In the genomic region with DNA sequence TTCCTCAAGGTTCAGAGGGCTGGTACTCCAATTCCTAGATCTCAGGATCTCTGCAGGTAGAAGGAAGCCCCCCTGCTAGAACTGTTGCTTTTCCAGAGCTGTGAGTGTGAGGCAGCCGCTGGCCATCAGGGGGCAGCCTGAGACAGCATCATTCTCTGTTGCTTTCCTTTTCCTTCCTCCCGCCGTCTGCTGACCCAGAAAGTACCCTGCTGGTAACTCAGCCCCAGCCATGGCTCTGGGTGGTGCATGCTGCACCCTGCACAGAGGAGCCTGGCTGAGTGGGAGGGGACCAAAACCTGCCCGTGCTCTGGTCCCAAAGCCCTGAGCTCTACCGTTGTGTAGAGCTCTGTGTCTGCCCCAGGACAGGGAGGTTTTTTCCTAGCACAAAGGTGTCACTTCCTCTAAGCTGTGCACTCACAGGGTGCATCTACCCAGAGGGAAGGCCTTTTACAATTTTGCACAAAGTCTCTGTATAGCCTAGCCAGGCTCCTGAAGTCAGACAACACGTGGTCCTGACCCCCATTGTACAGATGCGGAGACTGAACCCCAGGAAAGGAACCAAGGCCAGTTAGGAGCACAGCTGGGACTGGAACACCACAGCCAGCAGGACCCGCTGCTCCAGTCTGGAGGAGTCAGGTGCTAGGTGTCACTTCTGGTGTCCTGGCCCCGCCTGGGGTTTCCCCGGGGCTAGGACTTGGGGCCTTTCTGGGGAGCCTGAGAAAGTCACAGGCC, we compare ENCODE assay signal across 8 cellular contexts. TPM values are rescaled to one million over a fixed set of nuclear protein-coding genes. Genes with fewer than 3 reads are reported as not detected.
A peak's percentile ranks its signal among the peaks of the same experiment; 100 is the strongest.
DNase-seq lines count a peak whose midpoint lies in the region; ATAC-seq lines count a peak whose summit lies in the region.

No MANE protein-coding gene starts in this region.

- CTCF ChIA-PET in activated CD8-positive, alpha-beta memory T cell treated with anti-CD3 and anti-CD28 coated beads, Interleukin-2, amount 10 ng/mL, durations not matched to agents 7 days and 5 days (lab: Charles Lee), result interaction anchor here (0.6 to 10.9 kb wide), 51 partner anchors 9 to 542 kb away, joined by 3 to 259 read pairs (median 4); a partner anchor contains a TSS

- H3K9me3 Mint-ChIP-seq in activated CD8-positive, alpha-beta memory T cell treated with anti-CD3 and anti-CD28 coated beads, Interleukin-2, amount 10 ng/mL, durations not matched to agents 7 days and 5 days (ENCODE audit: low read depth), result no peaks in the 10 kb centered on the region
- H3K9me3 Mint-ChIP-seq in effector memory CD8-positive, alpha-beta T cell, result no peaks in the 10 kb centered on the region

- peak overlapping the region; percentile 43 for H3K4me3 Mint-ChIP-seq in activated CD8-positive, alpha-beta memory T cell treated with anti-CD3 and anti-CD28 coated beads, Interleukin-2, amount 10 ng/mL, durations not matched to agents 7 days and 5 days
- H3K4me3 Mint-ChIP-seq in effector memory CD8-positive, alpha-beta T cell, result peak overlapping the region; percentile 82 to 84

- peak overlapping the region; percentile 89 for H3K27ac Mint-ChIP-seq in activated CD8-positive, alpha-beta memory T cell treated with anti-CD3 and anti-CD28 coated beads, Interleukin-2, amount 10 ng/mL, durations not matched to agents 7 days and 5 days
- H3K27ac Mint-ChIP-seq in effector memory CD8-positive, alpha-beta T cell, result peak overlapping the region; percentile 54 to 76

- no peaks in the 10 kb centered on the region for H3K36me3 Mint-ChIP-seq in activated CD8-positive, alpha-beta memory T cell treated with anti-CD3 and anti-CD28 coated beads, Interleukin-2, amount 10 ng/mL, durations not matched to agents 7 days and 5 days
- peaks cover 4% of the 10 kb centered on the region for H3K36me3 Mint-ChIP-seq in effector memory CD8-positive, alpha-beta T cell (ENCODE audit: insufficient read depth)

- DNase-seq in GDM1 (lab: John Stamatoyannopoulos, UW) (peak; percentile 45), HuH-7 (ENCODE audit: low spot score) (peak; percentile 85), NOMO-1 treated with dmso at 0.1 percent for 144 hours (lab: John Stamatoyannopoulos, UW; ENCODE audit: unreplicated experiment) (peak; percentile 47), middle frontal gyrus (ENCODE audit: extremely low spot score, low spot score) (peak; percentile 54)
- peak; percentile 86 for DNase-seq in activated CD8-positive, alpha-beta memory T cell treated with anti-CD3 and anti-CD28 coated beads, Interleukin-2, amount 10 ng/mL, durations not matched to agents 7 days and 5 days
- peak; percentile 65 to 84 (median 69) for DNase-seq in effector memory CD8-positive, alpha-beta T cell
- DNase-seq in stimulated activated CD8-positive, alpha-beta memory T cell treated with anti-CD3 and anti-CD28 coated beads, Interleukin-2, amount 100 ng/mL, for 48 hours (ENCODE audit: low read depth in 2 of 2), result peak; percentile 45 to 64

- peaks cover 8% of the 10 kb centered on the region for H3K27me3 Mint-ChIP-seq in activated CD8-positive, alpha-beta memory T cell treated with anti-CD3 and anti-CD28 coated beads, Interleukin-2, amount 10 ng/mL, durations not matched to agents 7 days and 5 days
- peaks cover 5 to 7% of the 10 kb centered on the region in 2 donors for H3K27me3 Mint-ChIP-seq in effector memory CD8-positive, alpha-beta T cell

- peak; percentile 88 for ATAC-seq in activated CD8-positive, alpha-beta memory T cell treated with anti-CD3 and anti-CD28 coated beads, Interleukin-2, amount 10 ng/mL, durations not matched to agents 7 days and 5 days
- ATAC-seq in effector memory CD8-positive, alpha-beta T cell (replicated peaks), result peak; percentile 83
- ATAC-seq in HG02970 (IDR thresholded peaks at IDR 0.05; ENCODE audit: low FRiP score, unreplicated experiment), result no peak

- H3K4me1 Mint-ChIP-seq in activated CD8-positive, alpha-beta memory T cell treated with anti-CD3 and anti-CD28 coated beads, Interleukin-2, amount 10 ng/mL, durations not matched to agents 7 days and 5 days, result peaks cover 13% of the 10 kb centered on the region
- H3K4me1 Mint-ChIP-seq in effector memory CD8-positive, alpha-beta T cell (ENCODE audit: low read depth in 2 of 2), result peaks cover 10 to 17% of the 10 kb centered on the region in 2 donors

RNA-seq across cellular contexts. Expression of a gene that starts 5.6 kb away (rescaled TPM):
- 1 to 10 TPM in 1 of 2 experiments, under 1 TPM in 1; 0.91 to 1.8 TPM for total RNA-seq in activated CD8-positive, alpha-beta memory T cell treated with anti-CD3 and anti-CD28 coated beads, Interleukin-2, amount 10 ng/mL, durations not matched to agents 7 days and 5 days

RNA-seq across cellular contexts. Expression of a gene that starts 35.5 kb away (rescaled TPM):
- not detected for total RNA-seq in activated CD8-positive, alpha-beta memory T cell treated with anti-CD3 and anti-CD28 coated beads, Interleukin-2, amount 10 ng/mL, durations not matched to agents 7 days and 5 days

RNA-seq across cellular contexts. Expression of a gene that starts 57.3 kb away (rescaled TPM):
- not detected for total RNA-seq in activated CD8-positive, alpha-beta memory T cell treated with anti-CD3 and anti-CD28 coated beads, Interleukin-2, amount 10 ng/mL, durations not matched to agents 7 days and 5 days
